Comparison of ENCODE assay signal across 13 cellular contexts in the genomic region with DNA sequence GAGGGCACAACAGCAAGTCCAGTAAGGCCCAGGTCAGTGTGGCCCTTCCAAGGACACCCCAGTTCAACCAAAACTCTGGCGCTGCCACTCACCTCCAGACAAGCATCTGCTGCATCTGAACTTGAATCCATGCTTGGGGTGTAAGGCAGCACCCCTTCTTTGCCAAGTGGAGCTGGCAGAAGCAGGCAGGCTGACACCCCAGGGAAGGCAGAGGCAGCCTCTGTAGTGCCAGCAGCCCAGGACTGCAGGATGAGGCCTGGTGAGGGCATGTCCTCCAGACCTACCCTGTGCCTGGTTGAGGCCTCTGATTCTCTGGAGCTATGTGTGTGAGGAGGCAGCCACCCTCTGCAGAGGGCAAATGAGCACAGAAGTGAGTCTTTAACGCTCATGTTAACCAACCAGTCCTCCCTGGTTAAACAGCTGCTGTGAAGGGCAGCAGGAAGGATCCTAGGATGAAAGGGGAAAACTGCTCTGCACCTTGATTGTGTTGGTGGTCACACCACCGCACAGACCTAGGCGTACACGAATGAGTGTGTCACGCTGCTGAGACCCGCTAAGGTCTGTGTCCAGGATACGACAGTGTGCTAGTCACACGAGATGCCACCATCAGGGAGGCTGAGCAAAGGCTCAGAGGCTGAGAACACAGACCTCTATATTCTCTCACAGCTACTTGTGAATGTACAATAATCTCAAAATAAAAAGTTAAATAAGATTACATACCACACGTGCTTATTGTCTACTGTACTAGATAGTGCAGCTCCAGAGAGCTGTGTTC. TPM values are rescaled to one million over a fixed set of nuclear protein-coding genes. Genes with fewer than 3 reads are reported as not detected.
DNase-seq lines count a peak whose midpoint lies in the region; ATAC-seq and TF ChIP-seq lines count a peak whose summit lies in the region.
"Had no signal": no experiment of that assay in that cellular context is flagged by ENCODE, and none has a peak within 500 bp of the region (broad histone marks: within the 10 kb centered on the region; RNA-seq: fewer than 3 reads in every experiment).

No MANE protein-coding gene starts in this region.

- peak overlapping the region; percentile 63 for H3K4me3 Mint-ChIP-seq in activated naive CD4-positive, alpha-beta T cell treated with anti-CD3 and anti-CD28 coated beads, Interleukin-2, amount 10 ng/mL, durations not matched to agents 7 days and 5 days
- H3K4me3 Mint-ChIP-seq in activated naive CD4-positive, alpha-beta T cell treated with anti-CD3 and anti-CD28 coated beads for 36 hours, result no peak overlapping the region
- H3K4me3 Mint-ChIP-seq in memory B cell, result peak overlapping the region; percentile 54

- peaks cover 6% of the 10 kb centered on the region for H3K4me1 Mint-ChIP-seq in activated naive CD4-positive, alpha-beta T cell treated with anti-CD3 and anti-CD28 coated beads, Interleukin-2, amount 10 ng/mL, durations not matched to agents 7 days and 5 days
- peaks cover 4% of the 10 kb centered on the region for H3K4me1 Mint-ChIP-seq in activated naive CD4-positive, alpha-beta T cell treated with anti-CD3 and anti-CD28 coated beads for 36 hours (ENCODE audit: low read depth)
- H3K4me1 Mint-ChIP-seq in memory B cell, result peaks cover 2% of the 10 kb centered on the region

- TF ChIP-seq CTCF in thyroid gland (IDR thresholded peaks at IDR 0.05), result no peak

- WGBS in thyroid gland, 2 donors, result 89% methylated on average over 9 to 10 of the region's 10 CpGs

- no peak for TF ChIP-seq POLR2A in thyroid gland (IDR thresholded peaks at IDR 0.05)

- H3K4me3 ChIP-seq in adipocyte (ENCODE audit: low read length) (no peak overlapping the region), thyroid gland (replicated peaks in 1 of 3) (no peak overlapping the region)

- H3K9ac ChIP-seq in adipocyte (ENCODE audit: low read length), result no peak overlapping the region

- H3K27ac Mint-ChIP-seq in activated naive CD4-positive, alpha-beta T cell treated with anti-CD3 and anti-CD28 coated beads, Interleukin-2, amount 10 ng/mL, durations not matched to agents 7 days and 5 days, result no peak overlapping the region
- H3K27ac Mint-ChIP-seq in activated naive CD4-positive, alpha-beta T cell treated with anti-CD3 and anti-CD28 coated beads for 36 hours, result no peak overlapping the region
- H3K27ac Mint-ChIP-seq in memory B cell, result no peak overlapping the region

- peaks cover 68% of the 10 kb centered on the region for H3K27me3 Mint-ChIP-seq in activated naive CD4-positive, alpha-beta T cell treated with anti-CD3 and anti-CD28 coated beads, Interleukin-2, amount 10 ng/mL, durations not matched to agents 7 days and 5 days
- H3K27me3 Mint-ChIP-seq in activated naive CD4-positive, alpha-beta T cell treated with anti-CD3 and anti-CD28 coated beads for 36 hours (ENCODE audit: low read depth), result peaks cover 38% of the 10 kb centered on the region
- peaks cover 14% of the 10 kb centered on the region for H3K27me3 Mint-ChIP-seq in memory B cell

- peak overlapping the region in 2 of 3 donors; percentile 70 to 81 for H3K27ac ChIP-seq in thyroid gland
- H3K27ac ChIP-seq: Peyer's patch, VCaP had no signal

- CTCF ChIA-PET in activated naive CD4-positive, alpha-beta T cell treated with anti-CD3 and anti-CD28 coated beads, Interleukin-2, amount 10 ng/mL, durations not matched to agents 7 days and 5 days (lab: Charles Lee), result interaction anchor here (1.2 to 1.8 kb wide), 2 partner anchors 9 to 11 kb away, joined by 5 to 6 read pairs; no protein-coding TSS in a partner anchor
- CTCF ChIA-PET in activated naive CD4-positive, alpha-beta T cell treated with anti-CD3 and anti-CD28 coated beads for 36 hours (lab: Charles Lee), result interaction anchor here (0.9 to 1.1 kb wide), 2 partner anchors 55 to 88 kb away, joined by 3 to 5 read pairs; no protein-coding TSS in a partner anchor

- no peaks in the 10 kb centered on the region for H3K9me3 ChIP-seq in adipocyte (ENCODE audit: control insufficient read depth, low read length)
- no peaks in the 10 kb centered on the region for H3K9me3 ChIP-seq in thyroid gland
- H3K9me3 ChIP-seq: Peyer's patch had no signal

- H3K27me3 ChIP-seq in adipocyte (replicated peaks; ENCODE audit: control insufficient read depth, insufficient read depth, low read length), result peaks cover 25% of the 10 kb centered on the region
- no peaks in the 10 kb centered on the region for H3K27me3 ChIP-seq in thyroid gland

- no peaks in the 10 kb centered on the region for H3K36me3 Mint-ChIP-seq in activated naive CD4-positive, alpha-beta T cell treated with anti-CD3 and anti-CD28 coated beads, Interleukin-2, amount 10 ng/mL, durations not matched to agents 7 days and 5 days
- no peaks in the 10 kb centered on the region for H3K36me3 Mint-ChIP-seq in activated naive CD4-positive, alpha-beta T cell treated with anti-CD3 and anti-CD28 coated beads for 36 hours (ENCODE audit: low read depth)
- no peaks in the 10 kb centered on the region for H3K36me3 Mint-ChIP-seq in memory B cell

- DNase-seq in activated naive CD4-positive, alpha-beta T cell treated with anti-CD3 and anti-CD28 coated beads, Interleukin-2, amount 10 ng/mL, durations not matched to agents 7 days and 5 days, result no peak
- no peak for DNase-seq in activated naive CD4-positive, alpha-beta T cell treated with anti-CD3 and anti-CD28 coated beads for 36 hours
- DNase-seq in adipocyte (ENCODE audit: low read depth) (peak; percentile 10), memory B cell (ENCODE audit: low spot score in 2 of 2) (no peak), thyroid gland (no peak), SW480 (ENCODE audit: low spot score) (no peak)
- DNase-seq: EL, MV-4-11, NCI-H226, Peyer's patch had no signal

- ATAC-seq in memory B cell (ENCODE audit: low read depth) (no peak), HG03460 (IDR thresholded peaks at IDR 0.05; ENCODE audit: unreplicated experiment) (no peak), HG03280 (IDR thresholded peaks at IDR 0.05; ENCODE audit: unreplicated experiment) (no peak)

- H3K4me1 ChIP-seq in adipocyte (ENCODE audit: control insufficient read depth, insufficient read depth, low read length), result no peaks in the 10 kb centered on the region
- peaks cover 10 to 29% of the 10 kb centered on the region in 2 donors for H3K4me1 ChIP-seq in thyroid gland

- H3K9me3 Mint-ChIP-seq in activated naive CD4-positive, alpha-beta T cell treated with anti-CD3 and anti-CD28 coated beads, Interleukin-2, amount 10 ng/mL, durations not matched to agents 7 days and 5 days, result no peaks in the 10 kb centered on the region
- H3K9me3 Mint-ChIP-seq in activated naive CD4-positive, alpha-beta T cell treated with anti-CD3 and anti-CD28 coated beads for 36 hours, result no peaks in the 10 kb centered on the region
- no peaks in the 10 kb centered on the region for H3K9me3 Mint-ChIP-seq in memory B cell

- intact Hi-C loops in activated naive CD4-positive, alpha-beta T cell treated with anti-CD3 and anti-CD28 coated beads for 36 hours (cut with micrococcal nuclease), result no loop called here
- intact Hi-C loops in thyroid gland (cut with DNase I), result no loop called here

- H3K36me3 ChIP-seq in adipocyte (ENCODE audit: control insufficient read depth, insufficient read depth, low read length, severe bottlenecking), result no peaks in the 10 kb centered on the region
- no peaks in the 10 kb centered on the region for H3K36me3 ChIP-seq in thyroid gland
- H3K36me3 ChIP-seq: Peyer's patch had no signal

RNA-seq across cellular contexts. Expression of a gene that starts 2.2 kb away (rescaled TPM):
- under 1 TPM in 1 of 2 experiments, not detected in 1; 0.10 TPM for total RNA-seq in activated naive CD4-positive, alpha-beta T cell treated with anti-CD3 and anti-CD28 coated beads for 36 hours
- total RNA-seq in thyroid gland, result 10 to 100 TPM; 33.3 to 64.1 (median 46.2) TPM

Comparison
In these comparisons a context has a peak if more than half of its experiments do, and no peak if none do; other contexts are left out.
1. RNA of a gene that starts 2.2 kb away (total RNA-seq): 33.3 to 64.1 TPM in thyroid gland; 0.10 TPM in activated naive CD4-positive, alpha-beta T cell treated with anti-CD3 and anti-CD28 coated beads for 36 hours; every median in the first group is over 10 times any median in the second.